ENCODE assay signal across 9 cellular contexts in the genomic region with DNA sequence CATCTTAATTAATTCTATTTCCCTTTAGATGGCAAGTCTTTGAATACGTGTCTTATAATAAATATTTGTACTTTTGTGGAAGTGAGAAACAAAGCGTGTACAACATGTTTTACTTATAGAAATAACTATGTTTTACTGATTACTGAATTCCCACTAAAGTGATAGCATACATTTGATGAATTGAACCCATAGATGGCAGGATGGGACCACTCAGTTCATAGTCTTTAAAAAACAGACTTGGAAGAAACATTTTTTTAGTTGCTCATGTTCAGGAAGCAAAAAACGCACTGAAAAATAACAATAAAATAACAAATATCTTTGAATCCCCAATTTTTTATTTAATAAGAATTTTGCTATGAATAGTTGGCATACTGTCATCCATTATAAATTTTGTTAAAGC.
DNase-seq lines count a peak whose midpoint lies in the region; ATAC-seq and TF ChIP-seq lines count a peak whose summit lies in the region.
"Had no signal": no experiment of that assay in that cellular context is flagged by ENCODE, and none has a peak within 500 bp of the region (broad histone marks: within the 10 kb centered on the region; RNA-seq: fewer than 3 reads in every experiment).

No MANE protein-coding gene starts in this region.

- intact Hi-C loops in left cardiac atrium (cut with DNase I), result loop anchor here (2.0 to 5.0 kb wide), 2 partner anchors 449 to 451 kb away; no protein-coding TSS in a partner anchor
- intact Hi-C loops in activated T-helper 1 cell treated with anti-CD3 and anti-CD28 coated beads, Interleukin-12 subunit alpha, Interleukin-12 subunit beta, Interleukin-2, Interleukin-4 antibody, amounts not matched to agents 30 ng/mL and 10 ng/mL and 1 ng/mL, durations not matched to agents 14 hours and 24 hours and 36 hours (cut with micrococcal nuclease), result no loop called here

- in situ Hi-C loops in ACHN (cut with HindIII; ENCODE audit: low pct_ligation_motif_present, low pct_unique_long_range_greater_than_20kb, low sequenced_read_pairs), result no loop called here

- H3K36me3 Mint-ChIP-seq in activated T-helper 1 cell treated with anti-CD3 and anti-CD28 coated beads, Interleukin-12 subunit alpha, Interleukin-12 subunit beta, Interleukin-2, Interleukin-4 antibody, amounts not matched to agents 30 ng/mL and 10 ng/mL and 1 ng/mL, durations not matched to agents 14 hours and 24 hours and 36 hours (ENCODE audit: low read depth), result no peaks in the 10 kb centered on the region

- H3K9me3 Mint-ChIP-seq in activated T-helper 1 cell treated with anti-CD3 and anti-CD28 coated beads, Interleukin-12 subunit alpha, Interleukin-12 subunit beta, Interleukin-2, Interleukin-4 antibody, amounts not matched to agents 30 ng/mL and 10 ng/mL and 1 ng/mL, durations not matched to agents 14 hours and 24 hours and 36 hours, result no peaks in the 10 kb centered on the region

- no peak overlapping the region for H3K27ac Mint-ChIP-seq in activated T-helper 1 cell treated with anti-CD3 and anti-CD28 coated beads, Interleukin-12 subunit alpha, Interleukin-12 subunit beta, Interleukin-2, Interleukin-4 antibody, amounts not matched to agents 30 ng/mL and 10 ng/mL and 1 ng/mL, durations not matched to agents 14 hours and 24 hours and 36 hours
- H3K27ac Mint-ChIP-seq: effector memory CD8-positive, alpha-beta T cell had no signal

- ATAC-seq in left cardiac atrium (peak; percentile 42 to 63), HG03196 (IDR thresholded peaks at IDR 0.05; ENCODE audit: unreplicated experiment) (no peak)
- ATAC-seq: effector memory CD8-positive, alpha-beta T cell had no signal

- TF ChIP-seq CTCF in GM12874 (IDR thresholded peaks at IDR 0.05; ENCODE audit: insufficient read depth, low read depth, low read length), result peak; percentile 2; the same call in 1 of the 2 replicates

- DNase-seq in ACHN (peak; percentile 39), SK-N-DZ (ENCODE audit: low spot score) (peak; percentile 12), left cardiac atrium (no peak)
- DNase-seq in activated T-helper 1 cell treated with anti-CD3 and anti-CD28 coated beads, Interleukin-12 subunit alpha, Interleukin-12 subunit beta, Interleukin-2, Interleukin-4 antibody, amounts not matched to agents 30 ng/mL and 10 ng/mL and 1 ng/mL, durations not matched to agents 14 hours and 24 hours and 36 hours (ENCODE audit: low spot score), result no peak
- no peak for DNase-seq in activated CD8-positive, alpha-beta memory T cell treated with anti-CD3 and anti-CD28 coated beads, Interleukin-2, amount 50 U/mL, for 48 hours
- DNase-seq in activated naive CD4-positive, alpha-beta T cell treated with Interleukin-2 at 50 U/mL for 16 hours, result no peak
- DNase-seq: effector memory CD8-positive, alpha-beta T cell had no signal

- no peaks in the 10 kb centered on the region for H3K27me3 Mint-ChIP-seq in activated T-helper 1 cell treated with anti-CD3 and anti-CD28 coated beads, Interleukin-12 subunit alpha, Interleukin-12 subunit beta, Interleukin-2, Interleukin-4 antibody, amounts not matched to agents 30 ng/mL and 10 ng/mL and 1 ng/mL, durations not matched to agents 14 hours and 24 hours and 36 hours (ENCODE audit: insufficient read depth)
- H3K27me3 Mint-ChIP-seq: effector memory CD8-positive, alpha-beta T cell had no signal

- no peaks in the 10 kb centered on the region for H3K4me1 Mint-ChIP-seq in activated T-helper 1 cell treated with anti-CD3 and anti-CD28 coated beads, Interleukin-12 subunit alpha, Interleukin-12 subunit beta, Interleukin-2, Interleukin-4 antibody, amounts not matched to agents 30 ng/mL and 10 ng/mL and 1 ng/mL, durations not matched to agents 14 hours and 24 hours and 36 hours (ENCODE audit: low read depth)

- H3K4me3 Mint-ChIP-seq in activated T-helper 1 cell treated with anti-CD3 and anti-CD28 coated beads, Interleukin-12 subunit alpha, Interleukin-12 subunit beta, Interleukin-2, Interleukin-4 antibody, amounts not matched to agents 30 ng/mL and 10 ng/mL and 1 ng/mL, durations not matched to agents 14 hours and 24 hours and 36 hours, result no peak overlapping the region
- H3K4me3 Mint-ChIP-seq: effector memory CD8-positive, alpha-beta T cell had no signal

Comparison
In these comparisons a context has a peak if more than half of its experiments do, and no peak if none do; other contexts are left out.
1. DNase-seq: peak in ACHN (single experiment) and SK-N-DZ (single experiment); none in left cardiac atrium (single experiment), activated T-helper 1 cell treated with anti-CD3 and anti-CD28 coated beads, Interleukin-12 subunit alpha, Interleukin-12 subunit beta, Interleukin-2, Interleukin-4 antibody, amounts not matched to agents 30 ng/mL and 10 ng/mL and 1 ng/mL, durations not matched to agents 14 hours and 24 hours and 36 hours (single experiment), activated CD8-positive, alpha-beta memory T cell treated with anti-CD3 and anti-CD28 coated beads, Interleukin-2, amount 50 U/mL, for 48 hours (single experiment) and activated naive CD4-positive, alpha-beta T cell treated with Interleukin-2 at 50 U/mL for 16 hours (single experiment).